Comparison of ENCODE assay signal across 8 cellular contexts in genomic region chr5:59587489-59588337, GRCh38.
A peak's percentile ranks its signal among the peaks of the same experiment; 100 is the strongest.
DNase-seq lines count a peak whose midpoint lies in the region; ATAC-seq and TF ChIP-seq lines count a peak whose summit lies in the region.

No MANE protein-coding gene starts in this region.

- H3K4me1 ChIP-seq in A673 (ENCODE audit: insufficient read depth, low read length, poor library complexity, severe bottlenecking) (no peaks in the 10 kb centered on the region), HUES6 (ENCODE audit: control insufficient read depth, insufficient read depth, low read length) (peaks cover 29% of the 10 kb centered on the region)

- H3K27ac ChIP-seq in A673 (ENCODE audit: low read depth, low read length, poor library complexity, severe bottlenecking): no peak overlapping the region
- no peak overlapping the region for H3K27ac ChIP-seq in HUES6 (ENCODE audit: low read depth, low read length)

- no peaks in the 10 kb centered on the region for H3K4me1 Mint-ChIP-seq in activated T-helper 17 cell treated with anti-CD3 and anti-CD28 coated beads, Interleukin-2, amount 50 U/mL, for 72 hours

- DNase-seq in A673 (ENCODE audit: low spot score): peak; percentile 60
- peak; percentile 91 for DNase-seq in globus pallidus (ENCODE audit: low spot score)
- no peak for DNase-seq in omental fat pad (ENCODE audit: low spot score)
- no peak for DNase-seq in NCI-H2171 (lab: John Stamatoyannopoulos, UW)

- ATAC-seq in SK-N-SH treated with all-trans-retinoic acid at 6 μM for 48 hours (peak; percentile 99), omental fat pad (ENCODE audit: low FRiP score) (peak; percentile 22), GM19395 (IDR thresholded peaks at IDR 0.05; ENCODE audit: unreplicated experiment) (no peak)
- ATAC-seq in activated T-helper 17 cell treated with anti-CD3 and anti-CD28 coated beads, Interleukin-2, amount 50 U/mL, for 72 hours (replicated peaks): no peak

- H3K27ac Mint-ChIP-seq in activated T-helper 17 cell treated with anti-CD3 and anti-CD28 coated beads, Interleukin-2, amount 50 U/mL, for 72 hours: no peak overlapping the region

- H3K9me3 ChIP-seq in A673 (ENCODE audit: low read depth, low read length, poor library complexity, severe bottlenecking) (no peaks in the 10 kb centered on the region), HUES6 (ENCODE audit: control insufficient read depth, insufficient read depth, low read depth, low read length) (no peaks in the 10 kb centered on the region)

- no peaks in the 10 kb centered on the region for H3K36me3 Mint-ChIP-seq in activated T-helper 17 cell treated with anti-CD3 and anti-CD28 coated beads, Interleukin-2, amount 50 U/mL, for 72 hours (ENCODE audit: low read depth)

- POLR2A ChIA-PET in A673 (lab: Charles Lee; ENCODE audit: low non-redundant PET): no interaction called here

- no peaks in the 10 kb centered on the region for H3K36me3 ChIP-seq in A673 (ENCODE audit: insufficient read depth, low read length, poor library complexity, severe bottlenecking)
- H3K36me3 ChIP-seq in HUES6 (ENCODE audit: control insufficient read depth, insufficient read depth, low read length): no peaks in the 10 kb centered on the region

- BruUV-seq in A673 (replicated peaks; lab: Mats Ljungman, UMichigan): no TSS peak

- intact Hi-C loops in A673 (cut with micrococcal nuclease; ENCODE audit: unreplicated experiment): no loop called here

- no peak overlapping the region for H3K4me3 Mint-ChIP-seq in activated T-helper 17 cell treated with anti-CD3 and anti-CD28 coated beads, Interleukin-2, amount 50 U/mL, for 72 hours

- TF ChIP-seq CTCF in A673 (conservative IDR thresholded peaks at IDR 0.05; ENCODE audit: low read depth, low read length) (0 out of 2 replicates have a peak, but pooled peaks have one; percentile 28), omental fat pad (IDR thresholded peaks at IDR 0.05) (no peak)

- H3K27me3 ChIP-seq in A673 (replicated peaks; ENCODE audit: insufficient read depth, low read depth, low read length, poor library complexity) (peaks cover 13% of the 10 kb centered on the region), HUES6 (ENCODE audit: control insufficient read depth, insufficient read depth, low read length) (no peaks in the 10 kb centered on the region)

- CTCF ChIA-PET in A673 (lab: Charles Lee): no interaction called here

- peaks cover 17% of the 10 kb centered on the region for H3K27me3 Mint-ChIP-seq in activated T-helper 17 cell treated with anti-CD3 and anti-CD28 coated beads, Interleukin-2, amount 50 U/mL, for 72 hours

- H3K9me3 Mint-ChIP-seq in activated T-helper 17 cell treated with anti-CD3 and anti-CD28 coated beads, Interleukin-2, amount 50 U/mL, for 72 hours: no peaks in the 10 kb centered on the region

- no peak overlapping the region for H3K9ac ChIP-seq in HUES6 (ENCODE audit: low read length)

- H3K4me3 ChIP-seq in A673 (ENCODE audit: low read depth, low read length, poor library complexity, severe bottlenecking) (no peak overlapping the region), HUES6 (ENCODE audit: low read depth, low read length) (peak overlapping the region; percentile 24; the same call in 1 of the 2 replicates)

TF ChIP-seq in SK-N-SH treated with all-trans-retinoic acid at 6 μM for 48 hours, 23 proteins besides CTCF, POLR2A, EP300 and RAD21:
- TF ChIP-seq SNAI2 (CRISPR knock-in tag; IDR thresholded peaks at IDR 0.05) (no peak), POU6F1 (CRISPR knock-in tag; IDR thresholded peaks at IDR 0.05; ENCODE audit: borderline replicate concordance, low read depth) (no peak), PPARA (CRISPR knock-in tag; IDR thresholded peaks at IDR 0.05; ENCODE audit: borderline replicate concordance) (no peak), RARB (CRISPR knock-in tag; IDR thresholded peaks at IDR 0.05) (no peak), ZFP3 (CRISPR knock-in tag; IDR thresholded peaks at IDR 0.05) (no peak), OSR1 (CRISPR knock-in tag; IDR thresholded peaks at IDR 0.05) (no peak), TCF4 (CRISPR knock-in tag; IDR thresholded peaks at IDR 0.05; ENCODE audit: borderline replicate concordance) (no peak), CREB5 (CRISPR knock-in tag; IDR thresholded peaks at IDR 0.05; ENCODE audit: low read depth) (no peak), ARNTL (CRISPR knock-in tag; IDR thresholded peaks at IDR 0.05; ENCODE audit: borderline replicate concordance, low read depth) (no peak), PATZ1 (CRISPR knock-in tag; IDR thresholded peaks at IDR 0.05; ENCODE audit: borderline replicate concordance) (no peak), CSRNP3 (CRISPR knock-in tag; IDR thresholded peaks at IDR 0.05) (no peak)

Comparison
In these comparisons a context has a peak if more than half of its experiments do, and no peak if none do; other contexts are left out.
1. DNase-seq: peak in A673 (single experiment) and globus pallidus (single experiment); none in omental fat pad (single experiment) and NCI-H2171 (single experiment).
2. ATAC-seq: peak in SK-N-SH treated with all-trans-retinoic acid at 6 μM for 48 hours (single experiment) and omental fat pad (single experiment); none in GM19395 (single experiment) and activated T-helper 17 cell treated with anti-CD3 and anti-CD28 coated beads, Interleukin-2, amount 50 U/mL, for 72 hours (single experiment).